ENCODE assay signal across 17 cellular contexts in the genomic region with DNA sequence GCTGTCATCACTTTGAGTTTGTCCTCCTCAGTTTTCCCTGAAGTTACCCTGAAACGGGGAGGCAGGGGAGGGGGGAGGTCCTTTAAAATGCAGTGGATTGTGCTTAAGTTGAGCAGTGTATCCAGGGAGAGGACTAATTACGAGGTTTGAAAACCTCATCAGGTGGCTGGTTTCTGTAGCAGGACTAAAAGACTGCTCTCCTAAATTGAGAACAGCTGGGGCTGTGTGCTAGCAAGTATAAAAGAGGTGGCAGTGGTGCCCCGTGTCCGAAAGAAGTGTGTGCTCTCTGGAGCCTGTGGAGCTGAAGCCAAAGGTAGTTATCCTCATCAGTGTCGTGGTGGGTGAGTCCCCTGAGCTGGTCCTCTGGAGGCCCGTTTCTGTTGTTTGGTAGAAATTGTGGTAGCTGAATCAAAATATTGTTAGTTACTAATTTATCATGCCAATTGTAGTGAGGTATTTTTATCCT.
"Had no signal": no experiment of that assay in that cellular context is flagged by ENCODE, and none has a peak within 500 bp of the region (broad histone marks: within the 10 kb centered on the region; RNA-seq: fewer than 3 reads in every experiment).

No MANE protein-coding gene starts in this region.

- H3K9me3 ChIP-seq: psoas muscle, upper lobe of left lung had no signal

- H3K4me3 ChIP-seq: heart right ventricle, psoas muscle, upper lobe of left lung had no signal

- ATAC-seq: activated CD4-positive, alpha-beta T cell treated with anti-CD3 and anti-CD28 coated beads for 36 hours; activated T-cell treated with anti-CD3 and anti-CD28 coated beads, Interleukin-2, amount 50 U/mL, for 72 hours; natural killer cell; T-cell had no signal

- H3K36me3 ChIP-seq: heart right ventricle, upper lobe of left lung had no signal

- DNase-seq: activated CD4-positive, alpha-beta memory T cell treated with anti-CD3 and anti-CD28 coated beads, Interleukin-2, amount 10 ng/mL, durations not matched to agents 7 days and 5 days; activated CD4-positive, alpha-beta T cell treated with anti-CD3 and anti-CD28 coated beads for 36 hours; activated gamma-delta T cell treated with Interleukin-2 at 50 U/mL for 16 hours; activated naive CD8-positive, alpha-beta T cell treated with anti-CD3 and anti-CD28 coated beads for 36 hours; activated T-cell treated with anti-CD3 and anti-CD28 coated beads, Interleukin-2, amount 50 U/mL, for 72 hours; foreskin melanocyte; heart right ventricle; natural killer cell; occipital lobe; psoas muscle; stimulated activated CD4-positive, alpha-beta T cell treated with anti-CD3 and anti-CD28 coated beads, Interleukin-12 subunit alpha, Interleukin-12 subunit beta, amount 100 ng/mL, for 4 hours; stimulated activated naive CD4-positive, alpha-beta T cell; substantia nigra; T-cell; T1000; upper lobe of left lung had no signal

- H3K27me3 ChIP-seq: heart right ventricle, upper lobe of left lung had no signal

- H3K27ac ChIP-seq: heart right ventricle, psoas muscle, VCaP had no signal
